Comparison of ENCODE assay signal across 16 cellular contexts in genomic region chr6:154550778-154551177, GRCh38.
"Had no signal": no experiment of that assay in that cellular context is flagged by ENCODE, and none has a peak within 500 bp of the region (broad histone marks: within the 10 kb centered on the region; RNA-seq: fewer than 3 reads in every experiment).

No MANE protein-coding gene starts in this region.

- H3K36me3 ChIP-seq: heart left ventricle had no signal

- H3K4me3 ChIP-seq: coronary artery, heart left ventricle, lung, smooth muscle cell had no signal

- H3K36me3 Mint-ChIP-seq: naive B cell had no signal

- H3K4me3 Mint-ChIP-seq: endodermal cell, naive B cell, neural crest cell had no signal

- H3K4me1 Mint-ChIP-seq: endodermal cell, naive B cell had no signal

- H3K9me3 Mint-ChIP-seq: endodermal cell had no signal

- H3K27ac Mint-ChIP-seq: endodermal cell, naive B cell had no signal

- H3K9me3 ChIP-seq: heart left ventricle had no signal

- ATAC-seq: heart left ventricle, left colon, left ventricle myocardium superior, right cardiac atrium had no signal

- H3K4me2 ChIP-seq: smooth muscle cell had no signal

- DNase-seq: effector CD4-positive, alpha-beta T cell; endodermal cell; heart left ventricle; hippocampal formation; left colon; left ventricle myocardium superior; mesendoderm; naive B cell; right cardiac atrium; stimulated activated CD4-positive, alpha-beta T cell treated with anti-CD3 and anti-CD28 coated beads, Interleukin-2, amount 100 ng/mL, for 48 hours; stimulated activated naive CD4-positive, alpha-beta T cell treated with Interleukin-2 at 50 U/mL for 16 hours; trophoblast cell had no signal

- H3K27ac ChIP-seq: coronary artery, heart left ventricle had no signal
